Comparison of ENCODE assay signal across 16 cellular contexts in genomic region chr10:29534590-29534989, GRCh38.
DNase-seq lines count a peak whose midpoint lies in the region; ATAC-seq and TF ChIP-seq lines count a peak whose summit lies in the region.
"Had no signal": no experiment of that assay in that cellular context is flagged by ENCODE, and none has a peak within 500 bp of the region (broad histone marks: within the 10 kb centered on the region; RNA-seq: fewer than 3 reads in every experiment).

No MANE protein-coding gene starts in this region.

- H3K27ac Mint-ChIP-seq in T-helper 17 cell = no peak overlapping the region
- H3K27ac Mint-ChIP-seq: activated CD4-positive, alpha-beta memory T cell treated with anti-CD3 and anti-CD28 coated beads, Interleukin-2, amount 10 ng/mL, durations not matched to agents 7 days and 5 days; activated naive CD8-positive, alpha-beta T cell treated with anti-CD3 and anti-CD28 coated beads, Interleukin-2, amount 50 U/mL, for 24 hours had no signal

- DNase-seq in Right ventricle myocardium superior = no peak
- no peak for DNase-seq in left cardiac atrium
- no peak for DNase-seq in cardiac muscle cell (ENCODE audit: low read depth in 1 of 2, low spot score in 1 of 2)
- peak; percentile 9 for DNase-seq in pons (ENCODE audit: low spot score)
- DNase-seq in upper lobe of right lung = no peak
- no peak for DNase-seq in dermis blood vessel endothelial cell
- DNase-seq in T-helper 17 cell = no peak
- DNase-seq: activated CD4-positive, alpha-beta memory T cell treated with anti-CD3 and anti-CD28 coated beads, Interleukin-2, amount 10 ng/mL, durations not matched to agents 7 days and 5 days; activated naive CD8-positive, alpha-beta T cell treated with anti-CD3 and anti-CD28 coated beads, Interleukin-2, amount 50 U/mL, for 24 hours; activated T-cell treated with anti-CD3 and anti-CD28 coated beads, Interleukin-2, amount 50 U/mL, for 48 hours; erythroblast; MM.1S; NCI-H1694 treated with DMSO at 0.1 percent for 48 hours; NCI-H524 had no signal

- peak; percentile 27 for ATAC-seq in Right ventricle myocardium superior (ENCODE audit: poor library complexity)
- ATAC-seq in left cardiac atrium = no peak
- ATAC-seq in upper lobe of right lung = no peak
- ATAC-seq in GM18873 (IDR thresholded peaks at IDR 0.05; ENCODE audit: low FRiP score, unreplicated experiment) = no peak
- ATAC-seq in T-helper 17 cell = no peak
- ATAC-seq: activated naive CD8-positive, alpha-beta T cell treated with anti-CD3 and anti-CD28 coated beads, Interleukin-2, amount 50 U/mL, for 24 hours had no signal

- H3K4me1 Mint-ChIP-seq in T-helper 17 cell = peaks cover 12% of the 10 kb centered on the region

- H3K36me3 Mint-ChIP-seq in T-helper 17 cell (ENCODE audit: low read depth) = peaks cover 6% of the 10 kb centered on the region

- H3K27me3 Mint-ChIP-seq in T-helper 17 cell = no peaks in the 10 kb centered on the region
- H3K27me3 Mint-ChIP-seq: activated CD4-positive, alpha-beta memory T cell treated with anti-CD3 and anti-CD28 coated beads, Interleukin-2, amount 10 ng/mL, durations not matched to agents 7 days and 5 days; activated naive CD8-positive, alpha-beta T cell treated with anti-CD3 and anti-CD28 coated beads, Interleukin-2, amount 50 U/mL, for 24 hours had no signal

- H3K9me3 ChIP-seq in cardiac muscle cell (ENCODE audit: low read depth) = no peaks in the 10 kb centered on the region
- H3K9me3 ChIP-seq in upper lobe of right lung = no peaks in the 10 kb centered on the region
- no peaks in the 10 kb centered on the region for H3K9me3 ChIP-seq in T-helper 17 cell (ENCODE audit: control insufficient read depth, low read length, poor library complexity, severe bottlenecking)

- no peak overlapping the region for H3K4me3 Mint-ChIP-seq in T-helper 17 cell
- H3K4me3 Mint-ChIP-seq: activated CD4-positive, alpha-beta memory T cell treated with anti-CD3 and anti-CD28 coated beads, Interleukin-2, amount 10 ng/mL, durations not matched to agents 7 days and 5 days; activated naive CD8-positive, alpha-beta T cell treated with anti-CD3 and anti-CD28 coated beads, Interleukin-2, amount 50 U/mL, for 24 hours had no signal

- H3K4me1 ChIP-seq in cardiac muscle cell (ENCODE audit: low read depth) (peaks cover 34% of the 10 kb centered on the region), upper lobe of right lung (peaks cover 15% of the 10 kb centered on the region)

- H3K27me3 ChIP-seq in cardiac muscle cell = no peaks in the 10 kb centered on the region
- H3K27me3 ChIP-seq in upper lobe of right lung = no peaks in the 10 kb centered on the region

- no peak for TF ChIP-seq CTCF in cardiac muscle cell (IDR thresholded peaks at IDR 0.05; ENCODE audit: low read depth, low read length)
- no peak for TF ChIP-seq CTCF in upper lobe of right lung (IDR thresholded peaks at IDR 0.05)

- H3K4me3 ChIP-seq in cardiac muscle cell = no peak overlapping the region
- H3K4me3 ChIP-seq in upper lobe of right lung = no peak overlapping the region
- H3K4me3 ChIP-seq: GM12878 had no signal

- H3K36me3 ChIP-seq in cardiac muscle cell (peaks cover 41% of the 10 kb centered on the region), upper lobe of right lung (peaks cover 5% of the 10 kb centered on the region)

- intact Hi-C loops in Right ventricle myocardium superior (cut with DNase I) (loop anchor here (10.0 kb wide), 1 partner anchor 200 kb away; no protein-coding TSS in a partner anchor), left cardiac atrium (cut with DNase I) (loop anchor here in 1 of 2 donors (10.0 kb wide), 1 partner anchor 50 kb away; no protein-coding TSS in a partner anchor), upper lobe of right lung (cut with DNase I) (no loop called here)

- H3K27ac ChIP-seq in cardiac muscle cell (peak overlapping the region; percentile 80), upper lobe of right lung (peak overlapping the region; percentile 53)
